ENCODE assay signal across 1 cellular context in the genomic region with DNA sequence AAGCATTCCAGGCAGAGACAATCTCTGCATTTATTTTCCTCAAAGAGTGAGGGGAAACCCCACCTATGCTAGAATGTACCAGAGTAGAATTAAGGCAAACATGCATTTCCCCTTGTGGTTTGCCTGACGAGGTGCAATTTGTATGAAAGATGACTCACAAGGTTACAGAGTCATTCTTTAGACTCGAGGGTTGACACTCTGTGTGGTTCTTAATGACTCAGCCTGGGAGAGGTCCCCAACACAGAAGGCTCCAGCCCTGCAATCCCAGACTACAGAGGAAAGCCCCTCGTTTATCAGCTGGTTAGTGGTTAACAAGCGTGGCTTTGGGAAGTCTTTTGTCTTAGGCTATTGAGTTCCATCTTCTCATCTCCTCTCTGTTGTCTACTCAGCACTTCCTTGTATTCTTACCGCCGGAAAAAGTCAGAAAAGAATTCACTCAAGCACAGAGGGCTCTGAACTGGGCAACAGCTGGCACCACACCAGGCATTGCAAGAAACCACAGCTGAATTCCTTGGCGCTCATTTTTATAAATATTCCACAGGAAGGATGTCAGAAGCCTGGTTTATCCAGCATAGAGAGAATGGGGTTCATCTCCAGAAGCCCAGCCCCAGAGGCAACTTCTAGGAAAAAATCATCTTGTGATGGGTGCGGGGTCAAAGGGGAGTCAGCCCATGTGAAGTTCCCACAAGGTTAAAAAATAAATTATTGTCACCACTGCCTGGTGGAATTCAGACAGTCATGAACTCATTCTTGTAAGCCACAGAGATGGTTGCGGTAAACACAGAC.
TF ChIP-seq lines count a peak whose summit lies in the region.

No MANE protein-coding gene starts in this region.

TF ChIP-seq in A549, 52 proteins besides CTCF, POLR2A, EP300 and RAD21 (continued from another document):
- TF ChIP-seq, protein P1, sequence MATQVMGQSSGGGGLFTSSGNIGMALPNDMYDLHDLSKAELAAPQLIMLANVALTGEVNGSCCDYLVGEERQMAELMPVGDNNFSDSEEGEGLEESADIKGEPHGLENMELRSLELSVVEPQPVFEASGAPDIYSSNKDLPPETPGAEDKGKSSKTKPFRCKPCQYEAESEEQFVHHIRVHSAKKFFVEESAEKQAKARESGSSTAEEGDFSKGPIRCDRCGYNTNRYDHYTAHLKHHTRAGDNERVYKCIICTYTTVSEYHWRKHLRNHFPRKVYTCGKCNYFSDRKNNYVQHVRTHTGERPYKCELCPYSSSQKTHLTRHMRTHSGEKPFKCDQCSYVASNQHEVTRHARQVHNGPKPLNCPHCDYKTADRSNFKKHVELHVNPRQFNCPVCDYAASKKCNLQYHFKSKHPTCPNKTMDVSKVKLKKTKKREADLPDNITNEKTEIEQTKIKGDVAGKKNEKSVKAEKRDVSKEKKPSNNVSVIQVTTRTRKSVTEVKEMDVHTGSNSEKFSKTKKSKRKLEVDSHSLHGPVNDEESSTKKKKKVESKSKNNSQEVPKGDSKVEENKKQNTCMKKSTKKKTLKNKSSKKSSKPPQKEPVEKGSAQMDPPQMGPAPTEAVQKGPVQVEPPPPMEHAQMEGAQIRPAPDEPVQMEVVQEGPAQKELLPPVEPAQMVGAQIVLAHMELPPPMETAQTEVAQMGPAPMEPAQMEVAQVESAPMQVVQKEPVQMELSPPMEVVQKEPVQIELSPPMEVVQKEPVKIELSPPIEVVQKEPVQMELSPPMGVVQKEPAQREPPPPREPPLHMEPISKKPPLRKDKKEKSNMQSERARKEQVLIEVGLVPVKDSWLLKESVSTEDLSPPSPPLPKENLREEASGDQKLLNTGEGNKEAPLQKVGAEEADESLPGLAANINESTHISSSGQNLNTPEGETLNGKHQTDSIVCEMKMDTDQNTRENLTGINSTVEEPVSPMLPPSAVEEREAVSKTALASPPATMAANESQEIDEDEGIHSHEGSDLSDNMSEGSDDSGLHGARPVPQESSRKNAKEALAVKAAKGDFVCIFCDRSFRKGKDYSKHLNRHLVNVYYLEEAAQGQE (IDR thresholded peaks at IDR 0.05) = no peak
- TF ChIP-seq, protein P2, sequence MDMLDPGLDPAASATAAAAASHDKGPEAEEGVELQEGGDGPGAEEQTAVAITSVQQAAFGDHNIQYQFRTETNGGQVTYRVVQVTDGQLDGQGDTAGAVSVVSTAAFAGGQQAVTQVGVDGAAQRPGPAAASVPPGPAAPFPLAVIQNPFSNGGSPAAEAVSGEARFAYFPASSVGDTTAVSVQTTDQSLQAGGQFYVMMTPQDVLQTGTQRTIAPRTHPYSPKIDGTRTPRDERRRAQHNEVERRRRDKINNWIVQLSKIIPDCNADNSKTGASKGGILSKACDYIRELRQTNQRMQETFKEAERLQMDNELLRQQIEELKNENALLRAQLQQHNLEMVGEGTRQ (IDR thresholded peaks at IDR 0.05) = no peak
- TF ChIP-seq JUNB (IDR thresholded peaks at IDR 0.05) (peak; percentile 98), CHD2 (IDR thresholded peaks at IDR 0.05; ENCODE audit: low read length, partially characterized antibody) (no peak), HOXB5 (CRISPR knock-in tag; IDR thresholded peaks at IDR 0.05) (no peak), HOXA7 (CRISPR knock-in tag; IDR thresholded peaks at IDR 0.05) (no peak), RNF2 (IDR thresholded peaks at IDR 0.05; ENCODE audit: borderline replicate concordance, low read depth) (no peak), JUN (IDR thresholded peaks at IDR 0.05) (peak; percentile 92 to 93), ZSCAN20 (CRISPR knock-in tag; IDR thresholded peaks at IDR 0.05) (no peak), HEYL (CRISPR knock-in tag; IDR thresholded peaks at IDR 0.05) (no peak), NFE2L2 (conservative IDR thresholded peaks at IDR 0.05; ENCODE audit: low read length) (no peak), BHLHE40 (IDR thresholded peaks at IDR 0.05; ENCODE audit: low read depth, low read length) (no peak), NPAS2 (CRISPR knock-in tag; IDR thresholded peaks at IDR 0.05; ENCODE audit: borderline replicate concordance) (no peak), POLR2AphosphoS2 (conservative IDR thresholded peaks at IDR 0.05; ENCODE audit: low read length) (no peak), HOXB13 (CRISPR knock-in tag; IDR thresholded peaks at IDR 0.05; ENCODE audit: low read depth) (no peak), RARB (CRISPR knock-in tag; IDR thresholded peaks at IDR 0.05) (0 out of 2 replicates have a peak, but pooled peaks have one; percentile 60), MAZ (IDR thresholded peaks at IDR 0.05; ENCODE audit: borderline replicate concordance, low read depth, low read length) (no peak), MYC (IDR thresholded peaks at IDR 0.05; ENCODE audit: borderline replicate concordance, low read length) (no peak; the same call in 1 of the 2 replicates), ESRRA (IDR thresholded peaks at IDR 0.05; ENCODE audit: borderline replicate concordance, low read length) (no peak), HDAC2 (IDR thresholded peaks at IDR 0.05) (no peak), FOSB (CRISPR knock-in tag; IDR thresholded peaks at IDR 0.05) (no peak), MAFK (IDR thresholded peaks at IDR 0.05; ENCODE audit: partially characterized antibody) (peak; percentile 99), PHF8 (IDR thresholded peaks at IDR 0.05; ENCODE audit: borderline replicate concordance, low read depth) (no peak), RCOR1 (IDR thresholded peaks at IDR 0.05; ENCODE audit: low read depth, low read length) (no peak)
- TF ChIP-seq, protein P3, sequence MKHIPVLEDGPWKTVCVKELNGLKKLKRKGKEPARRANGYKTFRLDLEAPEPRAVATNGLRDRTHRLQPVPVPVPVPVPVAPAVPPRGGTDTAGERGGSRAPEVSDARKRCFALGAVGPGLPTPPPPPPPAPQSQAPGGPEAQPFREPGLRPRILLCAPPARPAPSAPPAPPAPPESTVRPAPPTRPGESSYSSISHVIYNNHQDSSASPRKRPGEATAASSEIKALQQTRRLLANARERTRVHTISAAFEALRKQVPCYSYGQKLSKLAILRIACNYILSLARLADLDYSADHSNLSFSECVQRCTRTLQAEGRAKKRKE (CRISPR knock-in tag; IDR thresholded peaks at IDR 0.05; ENCODE audit: low read depth) = no peak
- TF ChIP-seq, protein P4, sequence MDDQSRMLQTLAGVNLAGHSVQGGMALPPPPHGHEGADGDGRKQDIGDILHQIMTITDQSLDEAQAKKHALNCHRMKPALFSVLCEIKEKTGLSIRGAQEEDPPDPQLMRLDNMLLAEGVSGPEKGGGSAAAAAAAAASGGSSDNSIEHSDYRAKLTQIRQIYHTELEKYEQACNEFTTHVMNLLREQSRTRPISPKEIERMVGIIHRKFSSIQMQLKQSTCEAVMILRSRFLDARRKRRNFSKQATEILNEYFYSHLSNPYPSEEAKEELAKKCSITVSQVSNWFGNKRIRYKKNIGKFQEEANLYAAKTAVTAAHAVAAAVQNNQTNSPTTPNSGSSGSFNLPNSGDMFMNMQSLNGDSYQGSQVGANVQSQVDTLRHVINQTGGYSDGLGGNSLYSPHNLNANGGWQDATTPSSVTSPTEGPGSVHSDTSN (IDR thresholded peaks at IDR 0.05) = no peak
- TF ChIP-seq, protein P5, sequence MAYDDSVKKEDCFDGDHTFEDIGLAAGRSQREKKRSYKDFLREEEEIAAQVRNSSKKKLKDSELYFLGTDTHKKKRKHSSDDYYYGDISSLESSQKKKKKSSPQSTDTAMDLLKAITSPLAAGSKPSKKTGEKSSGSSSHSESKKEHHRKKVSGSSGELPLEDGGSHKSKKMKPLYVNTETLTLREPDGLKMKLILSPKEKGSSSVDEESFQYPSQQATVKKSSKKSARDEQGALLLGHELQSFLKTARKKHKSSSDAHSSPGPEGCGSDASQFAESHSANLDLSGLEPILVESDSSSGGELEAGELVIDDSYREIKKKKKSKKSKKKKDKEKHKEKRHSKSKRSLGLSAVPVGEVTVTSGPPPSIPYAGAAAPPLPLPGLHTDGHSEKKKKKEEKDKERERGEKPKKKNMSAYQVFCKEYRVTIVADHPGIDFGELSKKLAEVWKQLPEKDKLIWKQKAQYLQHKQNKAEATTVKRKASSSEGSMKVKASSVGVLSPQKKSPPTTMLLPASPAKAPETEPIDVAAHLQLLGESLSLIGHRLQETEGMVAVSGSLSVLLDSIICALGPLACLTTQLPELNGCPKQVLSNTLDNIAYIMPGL (CRISPR knock-in tag; IDR thresholded peaks at IDR 0.05; ENCODE audit: borderline replicate concordance) = no peak
